ENCODE assay signal across 1 cellular context in the genomic region with DNA sequence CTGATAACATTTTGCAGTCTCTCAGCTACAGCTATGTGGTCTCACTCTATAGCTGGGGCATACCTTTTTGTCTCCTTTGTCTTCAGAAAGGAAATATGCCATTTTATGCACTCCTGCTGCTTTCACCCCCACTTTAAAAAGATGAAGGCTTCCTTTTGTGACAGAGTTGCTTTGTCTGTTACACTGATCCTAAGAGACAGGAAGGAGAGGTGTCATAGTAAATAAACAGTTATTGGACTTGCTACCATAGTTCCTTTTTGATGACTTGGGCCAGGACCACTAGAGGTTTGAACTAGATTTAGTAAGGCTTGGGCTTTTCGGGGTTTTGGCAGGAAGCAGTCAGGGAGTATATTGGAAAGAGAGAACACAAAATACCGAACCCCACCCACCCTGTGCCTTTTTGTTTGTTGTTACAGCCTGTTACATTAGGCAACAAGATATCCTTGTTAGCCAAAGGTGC.
TF ChIP-seq lines count a peak whose summit lies in the region.

No MANE protein-coding gene starts in this region.

TF ChIP-seq in HepG2, 621 proteins besides CTCF, POLR2A, EP300 and RAD21 (continued from another document):
- TF ChIP-seq ZFP36L1 (CRISPR knock-in tag; IDR thresholded peaks at IDR 0.05) (0 out of 2 replicates have a peak, but pooled peaks have one; percentile 78), NFE2L1 (CRISPR knock-in tag; IDR thresholded peaks at IDR 0.05; ENCODE audit: borderline replicate concordance) (no peak), NBN (conservative IDR thresholded peaks at IDR 0.05) (no peak), ZNF274 (CRISPR knock-in tag; IDR thresholded peaks at IDR 0.05) (no peak), MIER3 (CRISPR knock-in tag; IDR thresholded peaks at IDR 0.05; ENCODE audit: borderline replicate concordance) (0 out of 2 replicates have a peak, but pooled peaks have one; percentile 34), BCL6 (CRISPR knock-in tag; IDR thresholded peaks at IDR 0.05) (no peak), ZSCAN21 (CRISPR knock-in tag; IDR thresholded peaks at IDR 0.05; ENCODE audit: borderline replicate concordance) (no peak), SOX6 (IDR thresholded peaks at IDR 0.05) (no peak), SOX6 (CRISPR knock-in tag; IDR thresholded peaks at IDR 0.05) (peak; percentile 38; the same call in 1 of the 2 replicates), KMT2A (CRISPR knock-in tag; IDR thresholded peaks at IDR 0.05) (no peak), XBP1 (CRISPR knock-in tag; IDR thresholded peaks at IDR 0.05) (no peak), ZNF670 (CRISPR knock-in tag; IDR thresholded peaks at IDR 0.05; ENCODE audit: borderline replicate concordance) (no peak), ZNF317 (CRISPR knock-in tag; IDR thresholded peaks at IDR 0.05) (no peak), NKX3-1 (CRISPR knock-in tag; IDR thresholded peaks at IDR 0.05) (no peak), FOXP1 (IDR thresholded peaks at IDR 0.05) (0 out of 2 replicates have a peak, but pooled peaks have one; percentile 7), FOXP1 (CRISPR knock-in tag; IDR thresholded peaks at IDR 0.05) (peak; percentile 56; the same call in 1 of the 2 replicates), ZNF782 (CRISPR knock-in tag; IDR thresholded peaks at IDR 0.05; ENCODE audit: borderline replicate concordance) (no peak), RARA (CRISPR knock-in tag; IDR thresholded peaks at IDR 0.05) (peak; percentile 7; the same call in 1 of the 2 replicates), CBX1 (IDR thresholded peaks at IDR 0.05; ENCODE audit: low read depth) (no peak), CHD4 (IDR thresholded peaks at IDR 0.05; ENCODE audit: borderline replicate concordance, low read length) (no peak), ETV5 (CRISPR knock-in tag; IDR thresholded peaks at IDR 0.05; ENCODE audit: borderline replicate concordance) (peak; percentile 69; the same call in 1 of the 2 replicates), U2AF2 (IDR thresholded peaks at IDR 0.05; ENCODE audit: low read depth, low read length) (no peak), TSC22D2 (CRISPR knock-in tag; IDR thresholded peaks at IDR 0.05; ENCODE audit: borderline replicate concordance) (no peak), SOX13 (IDR thresholded peaks at IDR 0.05) (0 out of 2 replicates have a peak, but pooled peaks have one; percentile 30), SOX13 (CRISPR knock-in tag; conservative IDR thresholded peaks at IDR 0.05 in 1 of 2, IDR thresholded peaks at IDR 0.05 in 1 of 2) (peak in 1 of 2 experiments; percentile 38; a peak in 1 of 4 replicates), ISX (CRISPR knock-in tag; conservative IDR thresholded peaks at IDR 0.05) (no peak), ZNF567 (CRISPR knock-in tag; IDR thresholded peaks at IDR 0.05; ENCODE audit: borderline replicate concordance) (peak; percentile 63; the same call in 1 of the 2 replicates), ZNF20 (CRISPR knock-in tag; IDR thresholded peaks at IDR 0.05) (no peak)
- TF ChIP-seq, protein P1, sequence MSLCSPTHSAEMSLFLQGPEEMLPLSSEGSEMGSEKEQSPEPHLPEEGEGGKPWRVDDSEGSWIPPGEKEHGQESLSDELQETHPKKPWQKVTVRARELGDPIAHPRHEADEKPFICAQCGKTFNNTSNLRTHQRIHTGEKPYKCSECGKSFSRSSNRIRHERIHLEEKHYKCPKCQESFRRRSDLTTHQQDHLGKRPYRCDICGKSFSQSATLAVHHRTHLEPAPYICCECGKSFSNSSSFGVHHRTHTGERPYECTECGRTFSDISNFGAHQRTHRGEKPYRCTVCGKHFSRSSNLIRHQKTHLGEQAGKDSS (CRISPR knock-in tag; IDR thresholded peaks at IDR 0.05; ENCODE audit: borderline replicate concordance, low read depth), result no peak
- TF ChIP-seq, protein P2, sequence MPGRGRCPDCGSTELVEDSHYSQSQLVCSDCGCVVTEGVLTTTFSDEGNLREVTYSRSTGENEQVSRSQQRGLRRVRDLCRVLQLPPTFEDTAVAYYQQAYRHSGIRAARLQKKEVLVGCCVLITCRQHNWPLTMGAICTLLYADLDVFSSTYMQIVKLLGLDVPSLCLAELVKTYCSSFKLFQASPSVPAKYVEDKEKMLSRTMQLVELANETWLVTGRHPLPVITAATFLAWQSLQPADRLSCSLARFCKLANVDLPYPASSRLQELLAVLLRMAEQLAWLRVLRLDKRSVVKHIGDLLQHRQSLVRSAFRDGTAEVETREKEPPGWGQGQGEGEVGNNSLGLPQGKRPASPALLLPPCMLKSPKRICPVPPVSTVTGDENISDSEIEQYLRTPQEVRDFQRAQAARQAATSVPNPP (CRISPR knock-in tag; IDR thresholded peaks at IDR 0.05), result no peak
- TF ChIP-seq, protein P3, sequence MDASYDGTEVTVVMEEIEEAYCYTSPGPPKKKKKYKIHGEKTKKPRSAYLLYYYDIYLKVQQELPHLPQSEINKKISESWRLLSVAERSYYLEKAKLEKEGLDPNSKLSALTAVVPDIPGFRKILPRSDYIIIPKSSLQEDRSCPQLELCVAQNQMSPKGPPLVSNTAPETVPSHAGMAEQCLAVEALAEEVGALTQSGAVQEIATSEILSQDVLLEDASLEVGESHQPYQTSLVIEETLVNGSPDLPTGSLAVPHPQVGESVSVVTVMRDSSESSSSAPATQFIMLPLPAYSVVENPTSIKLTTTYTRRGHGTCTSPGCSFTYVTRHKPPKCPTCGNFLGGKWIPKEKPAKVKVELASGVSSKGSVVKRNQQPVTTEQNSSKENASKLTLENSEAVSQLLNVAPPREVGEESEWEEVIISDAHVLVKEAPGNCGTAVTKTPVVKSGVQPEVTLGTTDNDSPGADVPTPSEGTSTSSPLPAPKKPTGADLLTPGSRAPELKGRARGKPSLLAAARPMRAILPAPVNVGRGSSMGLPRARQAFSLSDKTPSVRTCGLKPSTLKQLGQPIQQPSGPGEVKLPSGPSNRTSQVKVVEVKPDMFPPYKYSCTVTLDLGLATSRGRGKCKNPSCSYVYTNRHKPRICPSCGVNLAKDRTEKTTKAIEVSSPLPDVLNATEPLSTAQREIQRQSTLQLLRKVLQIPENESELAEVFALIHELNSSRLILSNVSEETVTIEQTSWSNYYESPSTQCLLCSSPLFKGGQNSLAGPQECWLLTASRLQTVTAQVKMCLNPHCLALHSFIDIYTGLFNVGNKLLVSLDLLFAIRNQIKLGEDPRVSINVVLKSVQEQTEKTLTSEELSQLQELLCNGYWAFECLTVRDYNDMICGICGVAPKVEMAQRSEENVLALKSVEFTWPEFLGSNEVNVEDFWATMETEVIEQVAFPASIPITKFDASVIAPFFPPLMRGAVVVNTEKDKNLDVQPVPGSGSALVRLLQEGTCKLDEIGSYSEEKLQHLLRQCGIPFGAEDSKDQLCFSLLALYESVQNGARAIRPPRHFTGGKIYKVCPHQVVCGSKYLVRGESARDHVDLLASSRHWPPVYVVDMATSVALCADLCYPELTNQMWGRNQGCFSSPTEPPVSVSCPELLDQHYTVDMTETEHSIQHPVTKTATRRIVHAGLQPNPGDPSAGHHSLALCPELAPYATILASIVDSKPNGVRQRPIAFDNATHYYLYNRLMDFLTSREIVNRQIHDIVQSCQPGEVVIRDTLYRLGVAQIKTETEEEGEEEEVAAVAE (CRISPR knock-in tag; IDR thresholded peaks at IDR 0.05; ENCODE audit: borderline replicate concordance), result no peak
- TF ChIP-seq, protein P4, sequence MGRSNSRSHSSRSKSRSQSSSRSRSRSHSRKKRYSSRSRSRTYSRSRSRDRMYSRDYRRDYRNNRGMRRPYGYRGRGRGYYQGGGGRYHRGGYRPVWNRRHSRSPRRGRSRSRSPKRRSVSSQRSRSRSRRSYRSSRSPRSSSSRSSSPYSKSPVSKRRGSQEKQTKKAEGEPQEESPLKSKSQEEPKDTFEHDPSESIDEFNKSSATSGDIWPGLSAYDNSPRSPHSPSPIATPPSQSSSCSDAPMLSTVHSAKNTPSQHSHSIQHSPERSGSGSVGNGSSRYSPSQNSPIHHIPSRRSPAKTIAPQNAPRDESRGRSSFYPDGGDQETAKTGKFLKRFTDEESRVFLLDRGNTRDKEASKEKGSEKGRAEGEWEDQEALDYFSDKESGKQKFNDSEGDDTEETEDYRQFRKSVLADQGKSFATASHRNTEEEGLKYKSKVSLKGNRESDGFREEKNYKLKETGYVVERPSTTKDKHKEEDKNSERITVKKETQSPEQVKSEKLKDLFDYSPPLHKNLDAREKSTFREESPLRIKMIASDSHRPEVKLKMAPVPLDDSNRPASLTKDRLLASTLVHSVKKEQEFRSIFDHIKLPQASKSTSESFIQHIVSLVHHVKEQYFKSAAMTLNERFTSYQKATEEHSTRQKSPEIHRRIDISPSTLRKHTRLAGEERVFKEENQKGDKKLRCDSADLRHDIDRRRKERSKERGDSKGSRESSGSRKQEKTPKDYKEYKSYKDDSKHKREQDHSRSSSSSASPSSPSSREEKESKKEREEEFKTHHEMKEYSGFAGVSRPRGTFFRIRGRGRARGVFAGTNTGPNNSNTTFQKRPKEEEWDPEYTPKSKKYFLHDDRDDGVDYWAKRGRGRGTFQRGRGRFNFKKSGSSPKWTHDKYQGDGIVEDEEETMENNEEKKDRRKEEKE (IDR thresholded peaks at IDR 0.05), result no peak
